ENCODE assay signal across 12 cellular contexts in the genomic region with DNA sequence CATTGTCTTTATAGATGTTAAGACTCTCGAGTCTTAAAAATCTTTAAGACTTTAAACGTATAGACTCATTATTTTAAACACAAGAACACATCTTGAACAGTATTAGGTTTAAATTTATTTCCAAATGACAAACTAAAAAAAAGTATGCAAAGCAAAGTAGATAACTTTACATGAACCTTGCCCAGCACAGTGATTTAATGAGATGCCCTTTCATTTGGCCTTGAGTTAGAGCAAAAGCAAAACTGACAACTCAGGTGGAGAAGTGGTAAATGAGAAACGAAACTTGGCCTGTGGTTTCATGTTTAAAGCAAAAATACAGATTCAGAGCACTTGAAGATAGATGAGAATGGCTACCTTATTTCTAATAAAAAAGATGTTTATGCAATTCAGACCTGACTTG. TPM values are rescaled to one million over a fixed set of nuclear protein-coding genes. Genes with fewer than 3 reads are reported as not detected.
DNase-seq lines count a peak whose midpoint lies in the region; ATAC-seq and TF ChIP-seq lines count a peak whose summit lies in the region.
"Had no signal": no experiment of that assay in that cellular context is flagged by ENCODE, and none has a peak within 500 bp of the region (broad histone marks: within the 10 kb centered on the region; RNA-seq: fewer than 3 reads in every experiment).

No MANE protein-coding gene starts in this region.

- H3K4me3 Mint-ChIP-seq in activated naive CD8-positive, alpha-beta T cell treated with anti-CD3 and anti-CD28 coated beads, Interleukin-2, amount 50 U/mL, for 24 hours, result peak overlapping the region; percentile 38

- H3K4me1 ChIP-seq in right atrium auricular region, result no peaks in the 10 kb centered on the region
- H3K4me1 ChIP-seq: prostate gland had no signal

- peak overlapping the region; percentile 76 for H3K27ac Mint-ChIP-seq in activated naive CD8-positive, alpha-beta T cell treated with anti-CD3 and anti-CD28 coated beads, Interleukin-2, amount 50 U/mL, for 24 hours

- H3K27ac ChIP-seq in right atrium auricular region, result no peak overlapping the region
- H3K27ac ChIP-seq: prostate gland had no signal

- no peak for TF ChIP-seq CTCF in right atrium auricular region (IDR thresholded peaks at IDR 0.05)

- peaks cover 7% of the 10 kb centered on the region for H3K36me3 Mint-ChIP-seq in activated naive CD8-positive, alpha-beta T cell treated with anti-CD3 and anti-CD28 coated beads, Interleukin-2, amount 50 U/mL, for 24 hours (ENCODE audit: low read depth)

- H3K27me3 ChIP-seq in right atrium auricular region, result no peaks in the 10 kb centered on the region

- H3K36me3 ChIP-seq in right atrium auricular region, result no peaks in the 10 kb centered on the region
- H3K36me3 ChIP-seq: prostate gland had no signal

- H3K4me3 ChIP-seq in right atrium auricular region, result no peak overlapping the region
- H3K4me3 ChIP-seq: prostate gland had no signal

- H3K4me1 Mint-ChIP-seq in activated naive CD8-positive, alpha-beta T cell treated with anti-CD3 and anti-CD28 coated beads, Interleukin-2, amount 50 U/mL, for 24 hours, result peaks cover 77% of the 10 kb centered on the region

- no peaks in the 10 kb centered on the region for H3K27me3 Mint-ChIP-seq in activated naive CD8-positive, alpha-beta T cell treated with anti-CD3 and anti-CD28 coated beads, Interleukin-2, amount 50 U/mL, for 24 hours

- no peaks in the 10 kb centered on the region for H3K9me3 ChIP-seq in right atrium auricular region
- H3K9me3 ChIP-seq: prostate gland had no signal

- H3K9me3 Mint-ChIP-seq in activated naive CD8-positive, alpha-beta T cell treated with anti-CD3 and anti-CD28 coated beads, Interleukin-2, amount 50 U/mL, for 24 hours, result no peaks in the 10 kb centered on the region

- DNase-seq in activated naive CD8-positive, alpha-beta T cell treated with anti-CD3 and anti-CD28 coated beads, Interleukin-2, amount 50 U/mL, for 24 hours, result no peak
- DNase-seq in activated effector memory CD4-positive, alpha-beta T cell treated with anti-CD3 and anti-CD28 coated beads, Interleukin-2, amount 50 U/mL, for 16 hours, result no peak
- DNase-seq in right atrium auricular region (ENCODE audit: low spot score) (no peak), DMS53 treated with DMSO at 0.1 percent for 48 hours (lab: John Stamatoyannopoulos, UW; ENCODE audit: unreplicated experiment) (no peak)
- no peak for DNase-seq in activated CD4-positive, alpha-beta T cell treated with anti-CD3 and anti-CD28 coated beads for 1 hour

- ATAC-seq in GM18520 (IDR thresholded peaks at IDR 0.05; ENCODE audit: unreplicated experiment) (peak; percentile 29), GM21526 (IDR thresholded peaks at IDR 0.05; ENCODE audit: low FRiP score, unreplicated experiment) (peak; percentile 54), HG03378 (IDR thresholded peaks at IDR 0.05; ENCODE audit: unreplicated experiment) (peak; percentile 48)
- ATAC-seq in activated naive CD8-positive, alpha-beta T cell treated with anti-CD3 and anti-CD28 coated beads, Interleukin-2, amount 50 U/mL, for 24 hours, result peak; percentile 29

RNA-seq across cellular contexts. Expression of gene GPR15, which starts 8.6 kb away (rescaled TPM):
- not detected for total RNA-seq in right atrium auricular region
- total RNA-seq: bronchial epithelial cell, MCF 10A, prostate gland had no signal

RNA-seq across cellular contexts. Expression of gene CLDND1, which starts 17.6 kb away (rescaled TPM):
- 100 to 1,000 TPM; 138 to 152 TPM for total RNA-seq in right atrium auricular region

RNA-seq across cellular contexts. Expression of gene OR5K2, which starts 42.9 kb away (rescaled TPM):
- total RNA-seq in right atrium auricular region, result not detected
- total RNA-seq: bronchial epithelial cell; MCF 10A; prostate gland; T-helper 2 cell treated with Interferon-gamma antibody and Interleukin-4, amounts not matched to agents 100 ng/mL and 5 ng/mL, for 36 hours had no signal

RNA-seq across cellular contexts. Expression of gene CPOX, which starts 53.1 kb away (rescaled TPM):
- total RNA-seq in right atrium auricular region, result 1 to 10 TPM; 7.8 to 9.1 TPM
